Comparison of ENCODE assay signal across 8 cellular contexts in genomic region chr3:183697123-183697609, GRCh38. TPM values are rescaled to one million over a fixed set of nuclear protein-coding genes. Genes with fewer than 3 reads are reported as not detected.
DNase-seq lines count a peak whose midpoint lies in the region; ATAC-seq and TF ChIP-seq lines count a peak whose summit lies in the region.

No MANE protein-coding gene starts in this region.

- H3K9ac ChIP-seq in Loucy (ENCODE audit: low read depth, low read length, poor library complexity, severe bottlenecking) (peak overlapping the region; percentile 92), neural cell (ENCODE audit: low read length) (peak overlapping the region; percentile 88)

- peaks cover 36% of the 10 kb centered on the region for H3K4me1 Mint-ChIP-seq in CD14-positive monocyte

- peaks cover 30% of the 10 kb centered on the region for H3K4me1 ChIP-seq in Loucy (ENCODE audit: insufficient read depth, low read length, poor library complexity, severe bottlenecking)

- no peak for TF ChIP-seq EP300 in neural cell (conservative IDR thresholded peaks at IDR 0.05; ENCODE audit: poor library complexity, severe bottlenecking)

- H3K4me3 ChIP-seq in Loucy (ENCODE audit: low read length, poor library complexity, severe bottlenecking) (peak overlapping the region; percentile 94), dorsolateral prefrontal cortex (peak overlapping the region; percentile 47 to 99 (median 93)), neural cell (ENCODE audit: low read length) (peak overlapping the region; percentile 77)

- peaks cover 6 to 7% of the 10 kb centered on the region in 2 donors for H3K36me3 Mint-ChIP-seq in CD14-positive monocyte

- ATAC-seq in HG03457 (IDR thresholded peaks at IDR 0.05; ENCODE audit: unreplicated experiment) = no peak
- ATAC-seq in HG03439 (IDR thresholded peaks at IDR 0.05; ENCODE audit: unreplicated experiment) = no peak
- no peak for ATAC-seq in GM18520 (IDR thresholded peaks at IDR 0.05; ENCODE audit: unreplicated experiment)

- H3K79me2 ChIP-seq in Loucy (ENCODE audit: insufficient read depth, low read length) (peaks cover 50% of the 10 kb centered on the region), neural cell (replicated peaks; ENCODE audit: insufficient read depth, low read length) (peaks cover 43% of the 10 kb centered on the region)

- peak overlapping the region; percentile 97 for H2AFZ ChIP-seq in Loucy (ENCODE audit: low read length)
- peak overlapping the region; percentile 43 for H2AFZ ChIP-seq in neural cell (ENCODE audit: low read depth, low read length)

- H3K9me2 ChIP-seq in Loucy (replicated peaks; ENCODE audit: low read depth, low read length) (no peaks in the 10 kb centered on the region), neural cell (ENCODE audit: insufficient read depth, low read length) (no peaks in the 10 kb centered on the region)

- H3K27ac ChIP-seq in dorsolateral prefrontal cortex (peak overlapping the region in 52 of 59 donors; percentile 22 to 98 (median 94)), neural cell (ENCODE audit: low read length) (no peak overlapping the region)

- H3K4me3 Mint-ChIP-seq in CD14-positive monocyte = peak overlapping the region; percentile 67 to 71

- H4K20me1 ChIP-seq in Loucy (ENCODE audit: insufficient read depth, low read length, poor library complexity, severe bottlenecking) (peaks cover 43% of the 10 kb centered on the region), neural cell (ENCODE audit: insufficient read depth) (peaks cover 3% of the 10 kb centered on the region)

- intact Hi-C loops in CD14-positive monocyte (cut with micrococcal nuclease) (loop anchor here (5.0 kb wide), 1 partner anchor 60 kb away; the partner anchor contains the start of gene KLHL24 (in 2 of the 2)), dorsolateral prefrontal cortex (cut with DNase I) (loop anchor here (1.0 to 10.0 kb wide), 3 partner anchors 61 to 192 kb away; partner anchors contain the start of gene MAP6D1 (in 1 of the 2))

- peak overlapping the region in 5 of 7 donors; percentile 12 to 78 (median 42) for H3K27ac Mint-ChIP-seq in CD14-positive monocyte

- H3K27me3 ChIP-seq in Loucy (ENCODE audit: insufficient read depth, low read length, poor library complexity, severe bottlenecking) (no peaks in the 10 kb centered on the region), dorsolateral prefrontal cortex (no peaks in the 10 kb centered on the region), neural cell (ENCODE audit: insufficient read depth, low read depth, low read length) (no peaks in the 10 kb centered on the region)

- TF ChIP-seq CTCF in CD14-positive monocyte (IDR thresholded peaks at IDR 0.05) (no peak), Loucy (conservative IDR thresholded peaks at IDR 0.05; ENCODE audit: low read length) (no peak), dorsolateral prefrontal cortex (IDR thresholded peaks at IDR 0.05 in 54 of 56, conservative IDR thresholded peaks at IDR 0.05 in 2 of 56; ENCODE audit: low read depth in 1 of 56, partially characterized antibody in 56 of 56) (peak in 3 of 56 donors; percentile 10 to 22 (median 13)), neural cell (IDR thresholded peaks at IDR 0.05; ENCODE audit: poor library complexity, severe bottlenecking) (no peak)

- H3K36me3 ChIP-seq in Loucy (ENCODE audit: insufficient read depth, low read length) (no peaks in the 10 kb centered on the region), neural cell (ENCODE audit: insufficient read depth, low read length) (peaks cover 5% of the 10 kb centered on the region)

- H3K9me3 ChIP-seq in Loucy (ENCODE audit: insufficient read depth, low read depth, low read length) (no peaks in the 10 kb centered on the region), neural cell (ENCODE audit: low read length) (no peaks in the 10 kb centered on the region)

- no peaks in the 10 kb centered on the region for H3K9me3 Mint-ChIP-seq in CD14-positive monocyte

- H3K27me3 Mint-ChIP-seq in CD14-positive monocyte (ENCODE audit: low read depth in 3 of 3) = peaks cover 0 to 1% (median 0%) of the 10 kb centered on the region in 3 donors

- H3K4me2 ChIP-seq in Loucy (ENCODE audit: low read depth, low read length, poor library complexity, severe bottlenecking) = peak overlapping the region; percentile 59
- no peak overlapping the region for H3K4me2 ChIP-seq in neural cell (ENCODE audit: low read length)

- no peak for DNase-seq in CD14-positive monocyte (ENCODE audit: low spot score)
- no peak for DNase-seq in dorsolateral prefrontal cortex
- no peak for DNase-seq in COLO829 (ENCODE audit: low spot score)

- no peak for TF ChIP-seq RAD21 in neural cell (conservative IDR thresholded peaks at IDR 0.05)

- no peaks in the 10 kb centered on the region for H3F3A ChIP-seq in Loucy (ENCODE audit: low read depth)
- H3F3A ChIP-seq in neural cell (ENCODE audit: insufficient read depth, low read length, poor library complexity, severe bottlenecking) = no peaks in the 10 kb centered on the region

TF ChIP-seq in neural cell, 6 proteins besides CTCF, POLR2A, EP300 and RAD21:
- no peak for TF ChIP-seq REST (IDR thresholded peaks at IDR 0.05; ENCODE audit: borderline replicate concordance)
- TF ChIP-seq SMC3 (conservative IDR thresholded peaks at IDR 0.05; ENCODE audit: poor library complexity) = no peak
- no peak for TF ChIP-seq TAF1 (IDR thresholded peaks at IDR 0.05; ENCODE audit: low read depth)
- TF ChIP-seq MXI1 (conservative IDR thresholded peaks at IDR 0.05; ENCODE audit: poor library complexity, severe bottlenecking) = no peak
- no peak for TF ChIP-seq EZH2 (IDR thresholded peaks at IDR 0.05; ENCODE audit: borderline replicate concordance, insufficient read depth, low read length, poor library complexity, severe bottlenecking)
- TF ChIP-seq POLR2AphosphoS5 (IDR thresholded peaks at IDR 0.05) = no peak

RNA-seq across cellular contexts. Expression of gene YEATS2, which starts 0.4 kb away (rescaled TPM):
- polyA plus RNA-seq in CD14-positive monocyte = 1 to 10 TPM; 4.2 to 5.0 TPM
- 10 to 100 TPM; 39.9 to 82.1 (median 59.9) TPM for total RNA-seq in dorsolateral prefrontal cortex
- polyA plus RNA-seq in neural cell = 46.1 and 46.2 TPM in 2 replicates
- polyA minus RNA-seq in neural cell = 67.8 and 79.1 TPM in 2 replicates
